ENCODE assay signal across 1 cellular context in the genomic region with DNA sequence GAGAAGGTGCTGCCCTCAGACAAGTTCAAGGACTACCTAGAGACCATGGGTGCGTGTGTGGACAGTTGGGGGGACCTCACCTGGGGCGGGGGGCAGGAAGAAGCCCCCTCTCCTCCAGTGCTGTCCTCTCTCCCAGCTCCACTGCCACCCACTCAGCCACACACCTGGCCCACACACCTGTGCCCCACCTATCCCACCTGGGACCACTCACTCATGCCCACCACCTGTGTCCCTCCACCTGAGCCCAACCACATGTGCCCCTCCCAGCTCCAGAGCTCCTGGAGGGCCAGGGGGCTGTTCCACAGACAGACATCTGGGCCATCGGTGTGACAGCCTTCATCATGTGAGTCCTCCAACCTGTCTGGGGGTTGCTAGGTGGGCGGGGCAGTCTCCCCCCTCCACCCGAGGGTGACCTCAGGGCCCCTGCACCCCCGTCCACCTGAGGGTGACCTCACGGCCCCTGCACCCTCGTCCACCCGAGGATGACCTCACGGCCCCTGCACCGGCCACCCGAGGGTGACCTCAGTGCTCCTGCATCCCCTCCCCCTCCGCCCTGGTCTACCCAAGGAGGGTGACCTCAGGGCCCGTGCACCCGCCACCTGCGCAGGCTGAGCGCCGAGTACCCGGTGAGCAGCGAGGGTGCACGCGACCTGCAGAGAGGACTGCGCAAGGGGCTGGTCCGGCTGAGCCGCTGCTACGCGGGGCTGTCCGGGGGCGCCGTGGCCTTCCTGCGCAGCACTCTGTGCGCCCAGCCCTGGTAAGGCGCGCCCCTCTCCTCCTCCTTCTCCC.
TF ChIP-seq lines count a peak whose summit lies in the region.

No MANE protein-coding gene starts in this region.

TF ChIP-seq in HEK293, 187 proteins besides CTCF, POLR2A, EP300 and RAD21 (continued from another document and continues in another):
- TF ChIP-seq, protein P1, sequence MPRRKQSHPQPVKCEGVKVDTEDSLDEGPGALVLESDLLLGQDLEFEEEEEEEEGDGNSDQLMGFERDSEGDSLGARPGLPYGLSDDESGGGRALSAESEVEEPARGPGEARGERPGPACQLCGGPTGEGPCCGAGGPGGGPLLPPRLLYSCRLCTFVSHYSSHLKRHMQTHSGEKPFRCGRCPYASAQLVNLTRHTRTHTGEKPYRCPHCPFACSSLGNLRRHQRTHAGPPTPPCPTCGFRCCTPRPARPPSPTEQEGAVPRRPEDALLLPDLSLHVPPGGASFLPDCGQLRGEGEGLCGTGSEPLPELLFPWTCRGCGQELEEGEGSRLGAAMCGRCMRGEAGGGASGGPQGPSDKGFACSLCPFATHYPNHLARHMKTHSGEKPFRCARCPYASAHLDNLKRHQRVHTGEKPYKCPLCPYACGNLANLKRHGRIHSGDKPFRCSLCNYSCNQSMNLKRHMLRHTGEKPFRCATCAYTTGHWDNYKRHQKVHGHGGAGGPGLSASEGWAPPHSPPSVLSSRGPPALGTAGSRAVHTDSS (tag by site-specific recombination; IDR thresholded peaks at IDR 0.05): no peak
- peak; percentile 50; the same call in 1 of the 2 replicates for TF ChIP-seq KLF9 (tag by site-specific recombination; IDR thresholded peaks at IDR 0.05; ENCODE audit: low read depth)
- no peak for TF ChIP-seq ZNF433 (tag by site-specific recombination; IDR thresholded peaks at IDR 0.05; ENCODE audit: low read depth)
- TF ChIP-seq, protein P2, sequence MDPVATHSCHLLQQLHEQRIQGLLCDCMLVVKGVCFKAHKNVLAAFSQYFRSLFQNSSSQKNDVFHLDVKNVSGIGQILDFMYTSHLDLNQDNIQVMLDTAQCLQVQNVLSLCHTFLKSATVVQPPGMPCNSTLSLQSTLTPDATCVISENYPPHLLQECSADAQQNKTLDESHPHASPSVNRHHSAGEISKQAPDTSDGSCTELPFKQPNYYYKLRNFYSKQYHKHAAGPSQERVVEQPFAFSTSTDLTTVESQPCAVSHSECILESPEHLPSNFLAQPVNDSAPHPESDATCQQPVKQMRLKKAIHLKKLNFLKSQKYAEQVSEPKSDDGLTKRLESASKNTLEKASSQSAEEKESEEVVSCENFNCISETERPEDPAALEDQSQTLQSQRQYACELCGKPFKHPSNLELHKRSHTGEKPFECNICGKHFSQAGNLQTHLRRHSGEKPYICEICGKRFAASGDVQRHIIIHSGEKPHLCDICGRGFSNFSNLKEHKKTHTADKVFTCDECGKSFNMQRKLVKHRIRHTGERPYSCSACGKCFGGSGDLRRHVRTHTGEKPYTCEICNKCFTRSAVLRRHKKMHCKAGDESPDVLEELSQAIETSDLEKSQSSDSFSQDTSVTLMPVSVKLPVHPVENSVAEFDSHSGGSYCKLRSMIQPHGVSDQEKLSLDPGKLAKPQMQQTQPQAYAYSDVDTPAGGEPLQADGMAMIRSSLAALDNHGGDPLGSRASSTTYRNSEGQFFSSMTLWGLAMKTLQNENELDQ (tag by site-specific recombination; IDR thresholded peaks at IDR 0.05; ENCODE audit: low read depth): no peak
- TF ChIP-seq SCRT2 (tag by site-specific recombination; IDR thresholded peaks at IDR 0.05): 0 out of 2 replicates have a peak, but pooled peaks have one; percentile 40
- no peak for TF ChIP-seq ZNF132 (tag by site-specific recombination; IDR thresholded peaks at IDR 0.05; ENCODE audit: borderline replicate concordance)
- no peak for TF ChIP-seq ZNF140 (tag by site-specific recombination; IDR thresholded peaks at IDR 0.05)
- no peak for TF ChIP-seq YY1 (tag by site-specific recombination; IDR thresholded peaks at IDR 0.05)
- no peak for TF ChIP-seq ZNF488 (tag by site-specific recombination; IDR thresholded peaks at IDR 0.05)
- TF ChIP-seq, protein P3, sequence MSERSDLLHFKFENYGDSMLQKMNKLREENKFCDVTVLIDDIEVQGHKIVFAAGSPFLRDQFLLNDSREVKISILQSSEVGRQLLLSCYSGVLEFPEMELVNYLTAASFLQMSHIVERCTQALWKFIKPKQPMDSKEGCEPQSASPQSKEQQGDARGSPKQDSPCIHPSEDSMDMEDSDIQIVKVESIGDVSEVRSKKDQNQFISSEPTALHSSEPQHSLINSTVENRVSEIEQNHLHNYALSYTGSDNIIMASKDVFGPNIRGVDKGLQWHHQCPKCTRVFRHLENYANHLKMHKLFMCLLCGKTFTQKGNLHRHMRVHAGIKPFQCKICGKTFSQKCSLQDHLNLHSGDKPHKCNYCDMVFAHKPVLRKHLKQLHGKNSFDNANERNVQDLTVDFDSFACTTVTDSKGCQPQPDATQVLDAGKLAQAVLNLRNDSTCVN (tag by site-specific recombination; optimal IDR thresholded peaks at IDR 0.05): no peak
- no peak for TF ChIP-seq ZNF544 (tag by site-specific recombination; IDR thresholded peaks at IDR 0.05)
- 0 out of 2 replicates have a peak, but pooled peaks have one; percentile 7 for TF ChIP-seq KLF10 (tag by site-specific recombination; IDR thresholded peaks at IDR 0.05)
- no peak for TF ChIP-seq ZNF843 (tag by site-specific recombination; IDR thresholded peaks at IDR 0.05)
- TF ChIP-seq ZNF510 (tag by site-specific recombination; IDR thresholded peaks at IDR 0.05; ENCODE audit: insufficient replicate concordance): no peak
- no peak for TF ChIP-seq ZNF19 (tag by site-specific recombination; IDR thresholded peaks at IDR 0.05; ENCODE audit: low read depth)
- peak; percentile 52 for TF ChIP-seq ZNF623 (tag by site-specific recombination; IDR thresholded peaks at IDR 0.05)
- TF ChIP-seq ZNF391 (tag by site-specific recombination; IDR thresholded peaks at IDR 0.05; ENCODE audit: borderline replicate concordance, low read depth): no peak
- no peak for TF ChIP-seq MEIS1 (CRISPR knock-in tag; IDR thresholded peaks at IDR 0.05; ENCODE audit: borderline replicate concordance)
- TF ChIP-seq ZNF114 (tag by site-specific recombination; IDR thresholded peaks at IDR 0.05): no peak
- no peak for TF ChIP-seq ZNF768 (tag by site-specific recombination; IDR thresholded peaks at IDR 0.05)
- peak; percentile 71; the same call in 1 of the 2 replicates for TF ChIP-seq HIC1 (tag by site-specific recombination; IDR thresholded peaks at IDR 0.05)
- TF ChIP-seq ZSCAN16 (tag by site-specific recombination; IDR thresholded peaks at IDR 0.05): no peak
- no peak for TF ChIP-seq MZF1 (tag by site-specific recombination; IDR thresholded peaks at IDR 0.05; ENCODE audit: borderline replicate concordance)
- TF ChIP-seq, protein P4, sequence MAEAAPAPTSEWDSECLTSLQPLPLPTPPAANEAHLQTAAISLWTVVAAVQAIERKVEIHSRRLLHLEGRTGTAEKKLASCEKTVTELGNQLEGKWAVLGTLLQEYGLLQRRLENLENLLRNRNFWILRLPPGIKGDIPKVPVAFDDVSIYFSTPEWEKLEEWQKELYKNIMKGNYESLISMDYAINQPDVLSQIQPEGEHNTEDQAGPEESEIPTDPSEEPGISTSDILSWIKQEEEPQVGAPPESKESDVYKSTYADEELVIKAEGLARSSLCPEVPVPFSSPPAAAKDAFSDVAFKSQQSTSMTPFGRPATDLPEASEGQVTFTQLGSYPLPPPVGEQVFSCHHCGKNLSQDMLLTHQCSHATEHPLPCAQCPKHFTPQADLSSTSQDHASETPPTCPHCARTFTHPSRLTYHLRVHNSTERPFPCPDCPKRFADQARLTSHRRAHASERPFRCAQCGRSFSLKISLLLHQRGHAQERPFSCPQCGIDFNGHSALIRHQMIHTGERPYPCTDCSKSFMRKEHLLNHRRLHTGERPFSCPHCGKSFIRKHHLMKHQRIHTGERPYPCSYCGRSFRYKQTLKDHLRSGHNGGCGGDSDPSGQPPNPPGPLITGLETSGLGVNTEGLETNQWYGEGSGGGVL (tag by site-specific recombination; IDR thresholded peaks at IDR 0.05): no peak
- TF ChIP-seq IKZF3 (tag by site-specific recombination; IDR thresholded peaks at IDR 0.05): no peak
- TF ChIP-seq ZNF239 (tag by site-specific recombination; IDR thresholded peaks at IDR 0.05): no peak
- no peak for TF ChIP-seq ZNF274 (IDR thresholded peaks at IDR 0.05; ENCODE audit: low read length)
- no peak for TF ChIP-seq ZNF274 (tag by site-specific recombination; IDR thresholded peaks at IDR 0.05; ENCODE audit: borderline replicate concordance)
- TF ChIP-seq ZNF16 (tag by site-specific recombination; IDR thresholded peaks at IDR 0.05; ENCODE audit: low read depth): no peak
- no peak for TF ChIP-seq ZNF501 (tag by site-specific recombination; IDR thresholded peaks at IDR 0.05)
- TF ChIP-seq, protein P5, sequence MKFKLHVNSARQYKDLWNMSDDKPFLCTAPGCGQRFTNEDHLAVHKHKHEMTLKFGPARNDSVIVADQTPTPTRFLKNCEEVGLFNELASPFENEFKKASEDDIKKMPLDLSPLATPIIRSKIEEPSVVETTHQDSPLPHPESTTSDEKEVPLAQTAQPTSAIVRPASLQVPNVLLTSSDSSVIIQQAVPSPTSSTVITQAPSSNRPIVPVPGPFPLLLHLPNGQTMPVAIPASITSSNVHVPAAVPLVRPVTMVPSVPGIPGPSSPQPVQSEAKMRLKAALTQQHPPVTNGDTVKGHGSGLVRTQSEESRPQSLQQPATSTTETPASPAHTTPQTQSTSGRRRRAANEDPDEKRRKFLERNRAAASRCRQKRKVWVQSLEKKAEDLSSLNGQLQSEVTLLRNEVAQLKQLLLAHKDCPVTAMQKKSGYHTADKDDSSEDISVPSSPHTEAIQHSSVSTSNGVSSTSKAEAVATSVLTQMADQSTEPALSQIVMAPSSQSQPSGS (tag by site-specific recombination; IDR thresholded peaks at IDR 0.05; ENCODE audit: low read depth): 0 out of 2 replicates have a peak, but pooled peaks have one; percentile 36
- no peak for TF ChIP-seq ZNF404 (tag by site-specific recombination; IDR thresholded peaks at IDR 0.05)
- no peak for TF ChIP-seq SALL2 (tag by site-specific recombination; IDR thresholded peaks at IDR 0.05; ENCODE audit: borderline replicate concordance)
- TF ChIP-seq ZNF133 (tag by site-specific recombination; IDR thresholded peaks at IDR 0.05): no peak
- no peak for TF ChIP-seq SCRT1 (tag by site-specific recombination; IDR thresholded peaks at IDR 0.05; ENCODE audit: borderline replicate concordance)
- peak; percentile 74 for TF ChIP-seq GLIS2 (tag by site-specific recombination; IDR thresholded peaks at IDR 0.05)
- peak; percentile 69 for TF ChIP-seq KLF8 (tag by site-specific recombination; IDR thresholded peaks at IDR 0.05)
- no peak for TF ChIP-seq ZNF146 (tag by site-specific recombination; IDR thresholded peaks at IDR 0.05)
- peak; percentile 70; the same call in 1 of the 2 replicates for TF ChIP-seq KLF7 (tag by site-specific recombination; IDR thresholded peaks at IDR 0.05; ENCODE audit: borderline replicate concordance)
- TF ChIP-seq GLIS1 (tag by site-specific recombination; IDR thresholded peaks at IDR 0.05): peak; percentile 21
- TF ChIP-seq ZNF354C (tag by site-specific recombination; IDR thresholded peaks at IDR 0.05; ENCODE audit: borderline replicate concordance, low read depth): no peak
- no peak for TF ChIP-seq ZNF610 (tag by site-specific recombination; IDR thresholded peaks at IDR 0.05; ENCODE audit: borderline replicate concordance)
- no peak for TF ChIP-seq SP7 (tag by site-specific recombination; IDR thresholded peaks at IDR 0.05)
- TF ChIP-seq ZNF423 (tag by site-specific recombination; IDR thresholded peaks at IDR 0.05): peak; percentile 92
- peak; percentile 73 for TF ChIP-seq ZFHX2 (tag by site-specific recombination; conservative IDR thresholded peaks at IDR 0.05)
- TF ChIP-seq ZBTB10 (tag by site-specific recombination; IDR thresholded peaks at IDR 0.05): peak; percentile 66; the same call in 1 of the 2 replicates
- TF ChIP-seq ZNF202 (tag by site-specific recombination; IDR thresholded peaks at IDR 0.05; ENCODE audit: borderline replicate concordance): no peak
- peak; percentile 12; the same call in 1 of the 2 replicates for TF ChIP-seq ZNF792 (tag by site-specific recombination; IDR thresholded peaks at IDR 0.05)
- 0 out of 2 replicates have a peak, but pooled peaks have one; percentile 28 for TF ChIP-seq ZNF2 (tag by site-specific recombination; IDR thresholded peaks at IDR 0.05)
